1 cellular context compared by ENCODE assay signal in genomic region chrX:12947545-12948235, GRCh38.
TF ChIP-seq lines count a peak whose summit lies in the region.

No MANE protein-coding gene starts in this region.

TF ChIP-seq in IMR-90, 13 proteins besides CTCF, POLR2A, EP300 and RAD21:
- TF ChIP-seq, protein P1, sequence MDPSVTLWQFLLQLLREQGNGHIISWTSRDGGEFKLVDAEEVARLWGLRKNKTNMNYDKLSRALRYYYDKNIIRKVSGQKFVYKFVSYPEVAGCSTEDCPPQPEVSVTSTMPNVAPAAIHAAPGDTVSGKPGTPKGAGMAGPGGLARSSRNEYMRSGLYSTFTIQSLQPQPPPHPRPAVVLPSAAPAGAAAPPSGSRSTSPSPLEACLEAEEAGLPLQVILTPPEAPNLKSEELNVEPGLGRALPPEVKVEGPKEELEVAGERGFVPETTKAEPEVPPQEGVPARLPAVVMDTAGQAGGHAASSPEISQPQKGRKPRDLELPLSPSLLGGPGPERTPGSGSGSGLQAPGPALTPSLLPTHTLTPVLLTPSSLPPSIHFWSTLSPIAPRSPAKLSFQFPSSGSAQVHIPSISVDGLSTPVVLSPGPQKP (IDR thresholded peaks at IDR 0.05; ENCODE audit: borderline replicate concordance, low read depth, low read length) = no peak
- TF ChIP-seq FOS (IDR thresholded peaks at IDR 0.05; ENCODE audit: low read depth, low read length) = no peak
- no peak for TF ChIP-seq MAFK (IDR thresholded peaks at IDR 0.05; ENCODE audit: low read depth, low read length)
- TF ChIP-seq CHD1 (IDR thresholded peaks at IDR 0.05; ENCODE audit: low read depth, low read length) = no peak
- TF ChIP-seq SMC3 (IDR thresholded peaks at IDR 0.05; ENCODE audit: low read depth, low read length) = no peak
- TF ChIP-seq CEBPB (IDR thresholded peaks at IDR 0.05; ENCODE audit: low read depth, low read length) = no peak
- TF ChIP-seq RFX5 (IDR thresholded peaks at IDR 0.05; ENCODE audit: low read depth, low read length) = no peak
- TF ChIP-seq RCOR1 (IDR thresholded peaks at IDR 0.05; ENCODE audit: insufficient replicate concordance, low read length) = no peak
- no peak for TF ChIP-seq BHLHE40 (IDR thresholded peaks at IDR 0.05; ENCODE audit: low read depth, low read length)
- TF ChIP-seq NFE2L2 (IDR thresholded peaks at IDR 0.05; ENCODE audit: low read depth, low read length) = no peak
- no peak for TF ChIP-seq USF2 (IDR thresholded peaks at IDR 0.05; ENCODE audit: low read depth, low read length)
TF ChIP-seq in IMR-90: peak in this region for 0.
